ENCODE assay signal across 1 cellular context in genomic region chrX:109600114-109600710, GRCh38.
TF ChIP-seq lines count a peak whose summit lies in the region.

No MANE protein-coding gene starts in this region.

TF ChIP-seq in SK-N-SH, 30 proteins besides CTCF, POLR2A, EP300 and RAD21 (continued from another document):
- TF ChIP-seq TEAD4 (IDR thresholded peaks at IDR 0.05; ENCODE audit: borderline replicate concordance, insufficient read depth): no peak
- no peak for TF ChIP-seq FOXM1 (IDR thresholded peaks at IDR 0.05; ENCODE audit: low read depth)
- no peak for TF ChIP-seq GABPA (IDR thresholded peaks at IDR 0.05; ENCODE audit: low read depth)
- no peak for TF ChIP-seq FOSL2 (IDR thresholded peaks at IDR 0.05; ENCODE audit: borderline replicate concordance, low read depth)
- no peak for TF ChIP-seq EZH2phosphoT487 (IDR thresholded peaks at IDR 0.05; ENCODE audit: borderline replicate concordance, low read depth)
- TF ChIP-seq MEF2A (IDR thresholded peaks at IDR 0.05; ENCODE audit: borderline replicate concordance, low read depth): no peak
- no peak for TF ChIP-seq GATA2 (CRISPR knock-in tag; IDR thresholded peaks at IDR 0.05)
- TF ChIP-seq SIN3A (IDR thresholded peaks at IDR 0.05; ENCODE audit: borderline replicate concordance, low read depth, low read length): no peak
- no peak for TF ChIP-seq NRF1 (IDR thresholded peaks at IDR 0.05; ENCODE audit: low read depth, low read length)
- TF ChIP-seq TCF12 (IDR thresholded peaks at IDR 0.05): no peak
- no peak for TF ChIP-seq MAX (IDR thresholded peaks at IDR 0.05; ENCODE audit: low read depth)
- TF ChIP-seq, protein P1, sequence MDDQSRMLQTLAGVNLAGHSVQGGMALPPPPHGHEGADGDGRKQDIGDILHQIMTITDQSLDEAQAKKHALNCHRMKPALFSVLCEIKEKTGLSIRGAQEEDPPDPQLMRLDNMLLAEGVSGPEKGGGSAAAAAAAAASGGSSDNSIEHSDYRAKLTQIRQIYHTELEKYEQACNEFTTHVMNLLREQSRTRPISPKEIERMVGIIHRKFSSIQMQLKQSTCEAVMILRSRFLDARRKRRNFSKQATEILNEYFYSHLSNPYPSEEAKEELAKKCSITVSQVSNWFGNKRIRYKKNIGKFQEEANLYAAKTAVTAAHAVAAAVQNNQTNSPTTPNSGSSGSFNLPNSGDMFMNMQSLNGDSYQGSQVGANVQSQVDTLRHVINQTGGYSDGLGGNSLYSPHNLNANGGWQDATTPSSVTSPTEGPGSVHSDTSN (IDR thresholded peaks at IDR 0.05): no peak
TF ChIP-seq in SK-N-SH: peak in this region for 0.
